8 cellular contexts compared by ENCODE assay signal in genomic region chr17:81346090-81346907, GRCh38. TPM values are rescaled to one million over a fixed set of nuclear protein-coding genes. Genes with fewer than 3 reads are reported as not detected.
DNase-seq lines count a peak whose midpoint lies in the region; ATAC-seq and TF ChIP-seq lines count a peak whose summit lies in the region.

No MANE protein-coding gene starts in this region.

- CTCF ChIA-PET in CD4-positive, alpha-beta T cell (lab: Charles Lee) = no interaction called here

- H3K36me3 ChIP-seq in HUES6 (ENCODE audit: control insufficient read depth, insufficient read depth, low read length) = no peaks in the 10 kb centered on the region
- H3K36me3 ChIP-seq in NT2/D1 (ENCODE audit: insufficient read depth, insufficient read length, low read length) = no peaks in the 10 kb centered on the region

- H3K27ac Mint-ChIP-seq in CD4-positive, alpha-beta T cell = no peak overlapping the region
- H3K27ac Mint-ChIP-seq in endothelial cell (ENCODE audit: unreplicated experiment) = no peak overlapping the region

- H3K4me1 Mint-ChIP-seq in CD4-positive, alpha-beta T cell (ENCODE audit: low read depth) = peaks cover 20% of the 10 kb centered on the region
- H3K4me1 Mint-ChIP-seq in endothelial cell (ENCODE audit: unreplicated experiment) = peaks cover 10% of the 10 kb centered on the region

- peaks cover 39% of the 10 kb centered on the region for H3K27me3 ChIP-seq in CD4-positive, alpha-beta T cell (ENCODE audit: control insufficient read depth, insufficient read depth, low read length)
- H3K27me3 ChIP-seq in HUES6 (ENCODE audit: control insufficient read depth, insufficient read depth, low read length) = peaks cover 73% of the 10 kb centered on the region
- peaks cover 68% of the 10 kb centered on the region for H3K27me3 ChIP-seq in NT2/D1 (ENCODE audit: insufficient read depth, insufficient read length)

- no peaks in the 10 kb centered on the region for H3K9me3 Mint-ChIP-seq in CD4-positive, alpha-beta T cell
- H3K9me3 Mint-ChIP-seq in endothelial cell (ENCODE audit: unreplicated experiment) = peaks cover 4% of the 10 kb centered on the region

- no peak for TF ChIP-seq CTCF in CD4-positive, alpha-beta T cell (IDR thresholded peaks at IDR 0.05)
- TF ChIP-seq CTCF in endothelial cell (IDR thresholded peaks at IDR 0.05; ENCODE audit: unreplicated experiment) = no peak

- POLR2A ChIA-PET in CD4-positive, alpha-beta T cell (lab: Charles Lee) = no interaction called here

- H3K4me1 ChIP-seq in HUES6 (ENCODE audit: control insufficient read depth, insufficient read depth, low read length) (peaks cover 37% of the 10 kb centered on the region), NT2/D1 (ENCODE audit: insufficient read depth, insufficient read length) (peaks cover 24% of the 10 kb centered on the region)

- H3K27me3 Mint-ChIP-seq in CD4-positive, alpha-beta T cell = peaks cover 33% of the 10 kb centered on the region
- H3K27me3 Mint-ChIP-seq in endothelial cell (ENCODE audit: unreplicated experiment) = peaks cover 28% of the 10 kb centered on the region

- peak overlapping the region; percentile 77 for H3K4me3 ChIP-seq in HUES6 (ENCODE audit: low read depth, low read length)
- H3K4me3 ChIP-seq in NT2/D1 (ENCODE audit: insufficient read length, low read depth) = peak overlapping the region; percentile 83

- H3K36me3 Mint-ChIP-seq in CD4-positive, alpha-beta T cell (ENCODE audit: low read depth) = no peaks in the 10 kb centered on the region
- H3K36me3 Mint-ChIP-seq in endothelial cell (ENCODE audit: low read depth, unreplicated experiment) = peaks cover 23% of the 10 kb centered on the region

- H3K4me3 Mint-ChIP-seq in CD4-positive, alpha-beta T cell = peak overlapping the region; percentile 58
- peak overlapping the region; percentile 78 for H3K4me3 Mint-ChIP-seq in endothelial cell (ENCODE audit: unreplicated experiment)

- ATAC-seq in CD4-positive, alpha-beta T cell (ENCODE audit: poor library complexity) = peak; percentile 95
- ATAC-seq in GM21367 (IDR thresholded peaks at IDR 0.05; ENCODE audit: unreplicated experiment) = peak; percentile 67

- peak; percentile 85 to 96 (median 92) for DNase-seq in CD4-positive, alpha-beta T cell
- DNase-seq in NT2/D1 (ENCODE audit: low read depth, low spot score) = peak; percentile 92
- DNase-seq in activated CD8-positive, alpha-beta memory T cell treated with anti-CD3 and anti-CD28 coated beads, Interleukin-2, amount 50 U/mL, for 48 hours = peak; percentile 98
- peak; percentile 99 for DNase-seq in endothelial cell (ENCODE audit: low spot score)
- DNase-seq in midbrain (lab: John Stamatoyannopoulos, UW) = peak; percentile 97
- DNase-seq in stimulated activated CD8-positive, alpha-beta memory T cell treated with anti-CD3 and anti-CD28 coated beads, Interleukin-15, amount 100 ng/mL, for 4 hours (ENCODE audit: low read depth in 2 of 2) = peak; percentile 89

- H3K9ac ChIP-seq in HUES6 (ENCODE audit: low read length) (peak overlapping the region; percentile 84), NT2/D1 (ENCODE audit: insufficient read length, low read depth) (peak overlapping the region; percentile 99)

- no peaks in the 10 kb centered on the region for H3K9me3 ChIP-seq in CD4-positive, alpha-beta T cell (ENCODE audit: control insufficient read depth, low read length)
- H3K9me3 ChIP-seq in HUES6 (ENCODE audit: control insufficient read depth, insufficient read depth, low read depth, low read length) = no peaks in the 10 kb centered on the region
- H3K9me3 ChIP-seq in NT2/D1 (ENCODE audit: insufficient read depth, low read length) = no peaks in the 10 kb centered on the region

- no peak overlapping the region for H3K27ac ChIP-seq in CD4-positive, alpha-beta T cell (ENCODE audit: low read depth, low read length)
- peak overlapping the region; percentile 10; the same call in 1 of the 2 replicates for H3K27ac ChIP-seq in HUES6 (ENCODE audit: low read depth, low read length)

- intact Hi-C loops in CD4-positive, alpha-beta T cell (cut with DNase I, micrococcal nuclease) = loop anchor here in 1 of 2 experiments (2.0 kb wide), 2 partner anchors 51 to 123 kb away; partner anchors contain the start of genes CEP131 and SLC38A10

RNA-seq across cellular contexts. Expression of gene BAHCC1, which starts 49.0 kb away (rescaled TPM):
- total RNA-seq in CD4-positive, alpha-beta T cell = under 1 TPM; 0.20 to 0.41 TPM
- 10.7 TPM for total RNA-seq in endothelial cell (ENCODE audit: unreplicated experiment)

RNA-seq across cellular contexts. Expression of gene SLC38A10, which starts 51.2 kb away (rescaled TPM):
- total RNA-seq in CD4-positive, alpha-beta T cell = 10 to 100 TPM; 22.8 to 26.4 TPM
- total RNA-seq in endothelial cell (ENCODE audit: unreplicated experiment) = 57.2 TPM
